ENCODE assay signal across 2 cellular contexts in the genomic region with DNA sequence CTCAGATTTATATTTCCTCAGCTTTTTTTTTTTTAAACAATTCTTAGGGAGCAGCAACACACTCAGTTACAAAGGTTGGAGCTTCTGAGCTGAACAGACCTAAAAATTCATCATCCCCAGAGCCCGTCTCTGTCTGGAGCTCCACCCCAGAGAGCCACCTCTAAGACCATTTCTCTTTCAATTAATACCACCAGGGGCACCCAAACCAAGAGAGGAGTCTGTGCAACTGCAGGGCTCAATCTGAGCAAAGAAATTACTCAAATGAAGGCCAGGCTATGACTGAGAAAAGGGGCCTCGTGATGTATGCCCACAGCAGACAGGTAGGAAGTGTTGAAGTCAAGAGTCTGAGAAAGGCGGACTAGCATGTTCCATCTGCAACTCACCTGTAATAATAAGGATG.
TF ChIP-seq lines count a peak whose summit lies in the region.

No MANE protein-coding gene starts in this region.

TF ChIP-seq in GM23338, 12 proteins besides CTCF, POLR2A, EP300 and RAD21 (continued from another document):
- TF ChIP-seq, protein P1, sequence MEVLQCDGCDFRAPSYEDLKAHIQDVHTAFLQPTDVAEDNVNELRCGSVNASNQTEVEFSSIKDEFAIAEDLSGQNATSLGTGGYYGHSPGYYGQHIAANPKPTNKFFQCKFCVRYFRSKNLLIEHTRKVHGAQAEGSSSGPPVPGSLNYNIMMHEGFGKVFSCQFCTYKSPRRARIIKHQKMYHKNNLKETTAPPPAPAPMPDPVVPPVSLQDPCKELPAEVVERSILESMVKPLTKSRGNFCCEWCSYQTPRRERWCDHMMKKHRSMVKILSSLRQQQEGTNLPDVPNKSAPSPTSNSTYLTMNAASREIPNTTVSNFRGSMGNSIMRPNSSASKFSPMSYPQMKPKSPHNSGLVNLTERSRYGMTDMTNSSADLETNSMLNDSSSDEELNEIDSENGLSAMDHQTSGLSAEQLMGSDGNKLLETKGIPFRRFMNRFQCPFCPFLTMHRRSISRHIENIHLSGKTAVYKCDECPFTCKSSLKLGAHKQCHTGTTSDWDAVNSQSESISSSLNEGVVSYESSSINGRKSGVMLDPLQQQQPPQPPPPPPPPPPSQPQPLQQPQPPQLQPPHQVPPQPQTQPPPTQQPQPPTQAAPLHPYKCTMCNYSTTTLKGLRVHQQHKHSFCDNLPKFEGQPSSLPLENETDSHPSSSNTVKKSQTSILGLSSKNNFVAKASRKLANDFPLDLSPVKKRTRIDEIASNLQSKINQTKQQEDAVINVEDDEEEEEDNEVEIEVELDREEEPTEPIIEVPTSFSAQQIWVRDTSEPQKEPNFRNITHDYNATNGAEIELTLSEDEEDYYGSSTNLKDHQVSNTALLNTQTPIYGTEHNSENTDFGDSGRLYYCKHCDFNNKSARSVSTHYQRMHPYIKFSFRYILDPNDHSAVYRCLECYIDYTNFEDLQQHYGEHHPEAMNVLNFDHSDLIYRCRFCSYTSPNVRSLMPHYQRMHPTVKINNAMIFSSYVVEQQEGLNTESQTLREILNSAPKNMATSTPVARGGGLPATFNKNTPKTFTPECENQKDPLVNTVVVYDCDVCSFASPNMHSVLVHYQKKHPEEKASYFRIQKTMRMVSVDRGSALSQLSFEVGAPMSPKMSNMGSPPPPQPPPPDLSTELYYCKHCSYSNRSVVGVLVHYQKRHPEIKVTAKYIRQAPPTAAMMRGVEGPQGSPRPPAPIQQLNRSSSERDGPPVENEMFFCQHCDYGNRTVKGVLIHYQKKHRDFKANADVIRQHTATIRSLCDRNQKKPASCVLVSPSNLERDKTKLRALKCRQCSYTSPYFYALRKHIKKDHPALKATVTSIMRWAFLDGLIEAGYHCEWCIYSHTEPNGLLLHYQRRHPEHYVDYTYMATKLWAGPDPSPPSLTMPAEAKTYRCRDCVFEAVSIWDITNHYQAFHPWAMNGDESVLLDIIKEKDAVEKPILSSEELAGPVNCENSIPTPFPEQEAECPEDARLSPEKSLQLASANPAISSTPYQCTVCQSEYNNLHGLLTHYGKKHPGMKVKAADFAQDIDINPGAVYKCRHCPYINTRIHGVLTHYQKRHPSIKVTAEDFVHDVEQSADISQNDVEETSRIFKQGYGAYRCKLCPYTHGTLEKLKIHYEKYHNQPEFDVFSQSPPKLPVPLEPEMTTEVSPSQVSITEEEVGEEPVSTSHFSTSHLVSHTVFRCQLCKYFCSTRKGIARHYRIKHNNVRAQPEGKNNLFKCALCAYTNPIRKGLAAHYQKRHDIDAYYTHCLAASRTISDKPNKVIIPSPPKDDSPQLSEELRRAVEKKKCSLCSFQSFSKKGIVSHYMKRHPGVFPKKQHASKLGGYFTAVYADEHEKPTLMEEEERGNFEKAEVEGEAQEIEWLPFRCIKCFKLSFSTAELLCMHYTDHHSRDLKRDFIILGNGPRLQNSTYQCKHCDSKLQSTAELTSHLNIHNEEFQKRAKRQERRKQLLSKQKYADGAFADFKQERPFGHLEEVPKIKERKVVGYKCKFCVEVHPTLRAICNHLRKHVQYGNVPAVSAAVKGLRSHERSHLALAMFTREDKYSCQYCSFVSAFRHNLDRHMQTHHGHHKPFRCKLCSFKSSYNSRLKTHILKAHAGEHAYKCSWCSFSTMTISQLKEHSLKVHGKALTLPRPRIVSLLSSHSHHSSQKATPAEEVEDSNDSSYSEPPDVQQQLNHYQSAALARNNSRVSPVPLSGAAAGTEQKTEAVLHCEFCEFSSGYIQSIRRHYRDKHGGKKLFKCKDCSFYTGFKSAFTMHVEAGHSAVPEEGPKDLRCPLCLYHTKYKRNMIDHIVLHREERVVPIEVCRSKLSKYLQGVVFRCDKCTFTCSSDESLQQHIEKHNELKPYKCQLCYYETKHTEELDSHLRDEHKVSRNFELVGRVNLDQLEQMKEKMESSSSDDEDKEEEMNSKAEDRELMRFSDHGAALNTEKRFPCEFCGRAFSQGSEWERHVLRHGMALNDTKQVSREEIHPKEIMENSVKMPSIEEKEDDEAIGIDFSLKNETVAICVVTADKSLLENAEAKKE (CRISPR knock-in tag; IDR thresholded peaks at IDR 0.05), result no peak
- TF ChIP-seq, protein P2, sequence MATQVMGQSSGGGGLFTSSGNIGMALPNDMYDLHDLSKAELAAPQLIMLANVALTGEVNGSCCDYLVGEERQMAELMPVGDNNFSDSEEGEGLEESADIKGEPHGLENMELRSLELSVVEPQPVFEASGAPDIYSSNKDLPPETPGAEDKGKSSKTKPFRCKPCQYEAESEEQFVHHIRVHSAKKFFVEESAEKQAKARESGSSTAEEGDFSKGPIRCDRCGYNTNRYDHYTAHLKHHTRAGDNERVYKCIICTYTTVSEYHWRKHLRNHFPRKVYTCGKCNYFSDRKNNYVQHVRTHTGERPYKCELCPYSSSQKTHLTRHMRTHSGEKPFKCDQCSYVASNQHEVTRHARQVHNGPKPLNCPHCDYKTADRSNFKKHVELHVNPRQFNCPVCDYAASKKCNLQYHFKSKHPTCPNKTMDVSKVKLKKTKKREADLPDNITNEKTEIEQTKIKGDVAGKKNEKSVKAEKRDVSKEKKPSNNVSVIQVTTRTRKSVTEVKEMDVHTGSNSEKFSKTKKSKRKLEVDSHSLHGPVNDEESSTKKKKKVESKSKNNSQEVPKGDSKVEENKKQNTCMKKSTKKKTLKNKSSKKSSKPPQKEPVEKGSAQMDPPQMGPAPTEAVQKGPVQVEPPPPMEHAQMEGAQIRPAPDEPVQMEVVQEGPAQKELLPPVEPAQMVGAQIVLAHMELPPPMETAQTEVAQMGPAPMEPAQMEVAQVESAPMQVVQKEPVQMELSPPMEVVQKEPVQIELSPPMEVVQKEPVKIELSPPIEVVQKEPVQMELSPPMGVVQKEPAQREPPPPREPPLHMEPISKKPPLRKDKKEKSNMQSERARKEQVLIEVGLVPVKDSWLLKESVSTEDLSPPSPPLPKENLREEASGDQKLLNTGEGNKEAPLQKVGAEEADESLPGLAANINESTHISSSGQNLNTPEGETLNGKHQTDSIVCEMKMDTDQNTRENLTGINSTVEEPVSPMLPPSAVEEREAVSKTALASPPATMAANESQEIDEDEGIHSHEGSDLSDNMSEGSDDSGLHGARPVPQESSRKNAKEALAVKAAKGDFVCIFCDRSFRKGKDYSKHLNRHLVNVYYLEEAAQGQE (IDR thresholded peaks at IDR 0.05; ENCODE audit: unreplicated experiment), result no peak
- no peak for TF ChIP-seq EZH2phosphoT487 (IDR thresholded peaks at IDR 0.05; ENCODE audit: unreplicated experiment)
- TF ChIP-seq JUNB (IDR thresholded peaks at IDR 0.05; ENCODE audit: unreplicated experiment), result no peak
- no peak for TF ChIP-seq POLR2AphosphoS5 (IDR thresholded peaks at IDR 0.05; ENCODE audit: low read depth)

TF ChIP-seq in GM12878, 131 proteins besides CTCF, POLR2A, EP300 and RAD21 (continued from another document):
- TF ChIP-seq CHD4 (IDR thresholded peaks at IDR 0.05) (no peak), MTA3 (IDR thresholded peaks at IDR 0.05; ENCODE audit: borderline replicate concordance, low read length) (no peak), ZNF24 (IDR thresholded peaks at IDR 0.05) (no peak), NR2C1 (IDR thresholded peaks at IDR 0.05) (no peak)
